ENCODE assay signal across 27 cellular contexts in genomic region chr1:52673513-52673912, GRCh38. TPM values are rescaled to one million over a fixed set of nuclear protein-coding genes. Genes with fewer than 3 reads are reported as not detected.
DNase-seq lines count a peak whose midpoint lies in the region; ATAC-seq, FAIRE-seq and TF ChIP-seq lines count a peak whose summit lies in the region.
"Had no signal": no experiment of that assay in that cellular context is flagged by ENCODE, and none has a peak within 500 bp of the region (broad histone marks: within the 10 kb centered on the region; RNA-seq: fewer than 3 reads in every experiment).

No MANE protein-coding gene starts in this region.

- H3K36me3 ChIP-seq in HepG2 (replicated peaks in 1 of 2; ENCODE audit: control insufficient read depth in 1 of 2, insufficient read depth in 2 of 2, low read length in 2 of 2) (no peaks in the 10 kb centered on the region), right lobe of liver (no peaks in the 10 kb centered on the region), gastrocnemius medialis (no peaks in the 10 kb centered on the region)
- H3K36me3 ChIP-seq: MG63 had no signal

- H3K9me3 Mint-ChIP-seq in activated T-helper 17 cell treated with anti-CD3 and anti-CD28 coated beads, Interleukin-2, amount 50 U/mL, for 72 hours: no peaks in the 10 kb centered on the region
- H3K9me3 Mint-ChIP-seq: CD8-positive, alpha-beta memory T cell had no signal

- 86% methylated on average over 4 of the region's 4 CpGs for WGBS in HepG2 (ENCODE audit: low lambda C conversion rate)
- WGBS in right lobe of liver (ENCODE audit: insufficient coverage, low coverage, low lambda C conversion rate, missing lambda C conversion rate): 98% methylated on average over 4 of the region's 4 CpGs

- CTCF ChIA-PET in HepG2 (lab: Yijun Ruan, JAX; ENCODE audit: low intra/inter-chr PET ratio, low total read pairs): no interaction called here

- TF ChIP-seq RAD21 in HepG2 (CRISPR knock-in tag; IDR thresholded peaks at IDR 0.05): no peak

- no peak for DNase-seq in HepG2 (ENCODE audit: low spot score)
- DNase-seq in right lobe of liver: no peak
- DNase-seq in gastrocnemius medialis: no peak
- no peak for DNase-seq in DMS153 treated with DMSO at 0.1 percent for 48 hours (lab: John Stamatoyannopoulos, UW; ENCODE audit: unreplicated experiment)
- DNase-seq in NCI-H2196 (lab: John Stamatoyannopoulos, UW; ENCODE audit: unreplicated experiment): no peak
- DNase-seq: CD8-positive, alpha-beta memory T cell; DMS 273 treated with DMSO at 0.1 percent for 48 hours; DND-41; Kasumi-1; NCI-H1105 treated with DMSO at 0.1 percent for 48 hours; NCI-H2029; NCI-H446 treated with DMSO at 0.1 percent for 48 hours; NCI-H526; NCI-H82; NK-92 treated with Interleukin-12 subunit alpha and Interleukin-12 subunit beta, amount 100 ng/mL, for 24 hours; PC-9; SHP77 had no signal

- TF ChIP-seq POLR2A in HepG2 (IDR thresholded peaks at IDR 0.05; ENCODE audit: insufficient read depth in 1 of 2, low read depth in 2 of 2, low read length in 2 of 2) (no peak), right lobe of liver (IDR thresholded peaks at IDR 0.05) (no peak), gastrocnemius medialis (IDR thresholded peaks at IDR 0.05) (no peak)

- H2AFZ ChIP-seq in HepG2 (ENCODE audit: low read length): no peak overlapping the region
- H2AFZ ChIP-seq: PC-9 had no signal

- H3K27me3 Mint-ChIP-seq in activated T-helper 17 cell treated with anti-CD3 and anti-CD28 coated beads, Interleukin-2, amount 50 U/mL, for 72 hours: no peaks in the 10 kb centered on the region

- H3K79me2 ChIP-seq in HepG2 (ENCODE audit: insufficient read depth, low read length): no peaks in the 10 kb centered on the region

- ATAC-seq in HepG2: no peak
- ATAC-seq in right lobe of liver: no peak
- ATAC-seq in activated T-helper 17 cell treated with anti-CD3 and anti-CD28 coated beads, Interleukin-2, amount 50 U/mL, for 72 hours (replicated peaks): no peak
- no peak for ATAC-seq in gastrocnemius medialis
- ATAC-seq in GM18498 (IDR thresholded peaks at IDR 0.05; ENCODE audit: unreplicated experiment): no peak

- H3K9ac ChIP-seq in HepG2 (ENCODE audit: insufficient read depth, low read depth, low read length): no peak overlapping the region

- H3K4me1 Mint-ChIP-seq in activated T-helper 17 cell treated with anti-CD3 and anti-CD28 coated beads, Interleukin-2, amount 50 U/mL, for 72 hours: no peaks in the 10 kb centered on the region

- TF ChIP-seq EP300 in HepG2 (IDR thresholded peaks at IDR 0.05; ENCODE audit: low read depth in 2 of 2, low read length in 2 of 2) (no peak), HepG2 (CRISPR knock-in tag; IDR thresholded peaks at IDR 0.05; ENCODE audit: borderline replicate concordance) (no peak)

- FAIRE-seq in HepG2 (lab: Jason Lieb, UNC): no peak
- FAIRE-seq: A204.1, GM12892, H54 had no signal

- no peaks in the 10 kb centered on the region; a peak in 1 of 5 replicates for H3K27me3 ChIP-seq in HepG2 (ENCODE audit: control insufficient read depth in 1 of 2, insufficient read depth in 2 of 2, low read length in 2 of 2)
- H3K27me3 ChIP-seq in right lobe of liver: no peaks in the 10 kb centered on the region
- no peaks in the 10 kb centered on the region for H3K27me3 ChIP-seq in gastrocnemius medialis
- H3K27me3 ChIP-seq: MG63 had no signal

- no peak overlapping the region for H3K4me3 Mint-ChIP-seq in activated T-helper 17 cell treated with anti-CD3 and anti-CD28 coated beads, Interleukin-2, amount 50 U/mL, for 72 hours
- H3K4me3 Mint-ChIP-seq: CD8-positive, alpha-beta memory T cell had no signal

- in situ Hi-C loops in HepG2 (cut with HindIII; ENCODE audit: extremely low pct_ligation_motif_present, low pct_unique_long_range_greater_than_20kb) (no loop called here), gastrocnemius medialis (cut with MboI; ENCODE audit: low sequenced_read_pairs in 4 of 4) (loop anchor here in 1 of 4 donors (25.0 kb wide), 1 partner anchor 536 kb away; the partner anchor contains the start of gene ZFYVE9)

- BruUV-seq in HepG2 (replicated peaks; lab: Mats Ljungman, UMichigan): no TSS peak

- H3K4me3 ChIP-seq in HepG2 (replicated peaks in 1 of 3; ENCODE audit: insufficient read depth in 1 of 3, low read depth in 2 of 3, low read length in 3 of 3) (no peak overlapping the region), right lobe of liver (no peak overlapping the region), gastrocnemius medialis (no peak overlapping the region)
- H3K4me3 ChIP-seq: MG63, PC-9 had no signal

- peaks cover 14% of the 10 kb centered on the region; the same call in 1 of the 2 replicates for H3K4me1 ChIP-seq in HepG2 (ENCODE audit: insufficient read depth, low read length)
- peaks cover 0 to 26% (median 9%) of the 10 kb centered on the region in 4 donors for H3K4me1 ChIP-seq in right lobe of liver
- H3K4me1 ChIP-seq in gastrocnemius medialis: peaks cover 30 to 64% of the 10 kb centered on the region in 2 donors

- intact Hi-C loops in HepG2 (cut with micrococcal nuclease; ENCODE audit: unreplicated experiment): no loop called here
- intact Hi-C loops in right lobe of liver (cut with DNase I): no loop called here
- intact Hi-C loops in gastrocnemius medialis (cut with DNase I; ENCODE audit: low total_unique reads): no loop called here

- POLR2A ChIA-PET in HepG2 (lab: Yijun Ruan, JAX): no interaction called here

- no peak overlapping the region for H3K27ac ChIP-seq in HepG2 (ENCODE audit: extremely low read length, insufficient read depth, low read length)
- H3K27ac ChIP-seq in right lobe of liver: no peak overlapping the region
- peak overlapping the region; percentile 19 to 90 (median 88) for H3K27ac ChIP-seq in gastrocnemius medialis
- H3K27ac ChIP-seq: C4-2B, HL-60, PC-9 had no signal

- no peaks in the 10 kb centered on the region for H4K20me1 ChIP-seq in HepG2 (ENCODE audit: insufficient read depth, low read length)

- peak overlapping the region; percentile 83 for H3K27ac Mint-ChIP-seq in activated T-helper 17 cell treated with anti-CD3 and anti-CD28 coated beads, Interleukin-2, amount 50 U/mL, for 72 hours

- no peak for TF ChIP-seq CTCF in HepG2 (CRISPR knock-in tag; IDR thresholded peaks at IDR 0.05)
- TF ChIP-seq CTCF in right lobe of liver (IDR thresholded peaks at IDR 0.05): no peak
- TF ChIP-seq CTCF in gastrocnemius medialis (IDR thresholded peaks at IDR 0.05 in 4 of 5, conservative IDR thresholded peaks at IDR 0.05 in 1 of 5): no peak

- H3K36me3 Mint-ChIP-seq in activated T-helper 17 cell treated with anti-CD3 and anti-CD28 coated beads, Interleukin-2, amount 50 U/mL, for 72 hours (ENCODE audit: low read depth): peaks cover 12% of the 10 kb centered on the region

- no peaks in the 10 kb centered on the region for H3K9me3 ChIP-seq in HepG2 (ENCODE audit: low read length)
- H3K9me3 ChIP-seq in right lobe of liver: no peaks in the 10 kb centered on the region
- H3K9me3 ChIP-seq in gastrocnemius medialis: no peaks in the 10 kb centered on the region
- H3K9me3 ChIP-seq: MG63 had no signal

- no peak overlapping the region for H3K4me2 ChIP-seq in HepG2 (ENCODE audit: low read depth, low read length)

RNA-seq across cellular contexts. Expression of gene COA7, which starts 24.6 kb away (rescaled TPM):
- total RNA-seq in HepG2 (2016; rRNA removed; fragmentation: Illumina TruSeq; extraction: Trizol): 30.4 and 60.7 TPM in 2 replicates
- 7.9 and 8.2 TPM in 2 replicates for total RNA-seq in HepG2 (2016; cell fraction: cytosol; rRNA removed; fragmentation: Illumina TruSeq; extraction: Trizol; ENCODE audit: low read depth)
- 35.7 and 61.3 TPM in 2 replicates for total RNA-seq in HepG2 (2016; cell fraction: insoluble cytoplasmic fraction; rRNA removed; fragmentation: Illumina TruSeq; extraction: Trizol)
- total RNA-seq in HepG2 (2016; cell fraction: membrane; rRNA removed; fragmentation: Illumina TruSeq; extraction: Trizol): 21.1 and 21.8 TPM in 2 replicates
- total RNA-seq in HepG2 (2016; cell fraction: nucleus; rRNA removed; fragmentation: Illumina TruSeq; extraction: Trizol): 11.9 and 13.9 TPM in 2 replicates
- polyA plus RNA-seq in HepG2 (2011; rRNA removed): 12.3 and 13.7 TPM in 2 replicates
- polyA plus RNA-seq in HepG2 (2011; cell fraction: cytosol; rRNA removed): 14.4 and 15.5 TPM in 2 replicates
- polyA plus RNA-seq in HepG2 (2011; cell fraction: nucleus; rRNA removed): 3.6 and 5.4 TPM in 2 replicates
- polyA plus RNA-seq in HepG2 (2012): 23.9 and 27.0 TPM in 2 replicates
- 6.2 and 6.5 TPM in 2 replicates for polyA plus RNA-seq in HepG2 (2016; cell fraction: cytosol; fragmentation: Illumina TruSeq; extraction: Trizol; ENCODE audit: low read depth)
- polyA plus RNA-seq in HepG2 (2016; cell fraction: insoluble cytoplasmic fraction; fragmentation: Illumina TruSeq; extraction: Trizol; ENCODE audit: low read depth): 52.4 and 54.7 TPM in 2 replicates
- 13.1 and 13.3 TPM in 2 replicates for polyA plus RNA-seq in HepG2 (2016; cell fraction: membrane; fragmentation: Illumina TruSeq; extraction: Trizol; ENCODE audit: low read depth)
- 24.3 and 25.2 TPM in 2 replicates for polyA plus RNA-seq in HepG2 (2016; cell fraction: nucleus; fragmentation: Illumina TruSeq; extraction: Trizol; ENCODE audit: insufficient read depth, low read depth)
- polyA minus RNA-seq in HepG2 (2011; rRNA and poly(A)+ RNA removed; ENCODE audit: low replicate concordance): 20.8 and 60.9 TPM in 2 replicates
- 6.9 and 10.1 TPM in 2 replicates for polyA minus RNA-seq in HepG2 (2011; cell fraction: cytosol; rRNA and poly(A)+ RNA removed)
- polyA minus RNA-seq in HepG2 (2011; cell fraction: nucleus; rRNA and poly(A)+ RNA removed): 4.2 and 6.1 TPM in 2 replicates
- 10 to 100 TPM; 13.6 to 17.8 (median 15.8) TPM for total RNA-seq in right lobe of liver
- 10 to 100 TPM; 13.7 to 32.8 TPM for total RNA-seq in activated T-helper 17 cell treated with anti-CD3 and anti-CD28 coated beads, Interleukin-2, amount 50 U/mL, for 72 hours
- 10 to 100 TPM; 18.7 to 22.3 (median 20.1) TPM for total RNA-seq in gastrocnemius medialis

RNA-seq across cellular contexts. Expression of gene SHISAL2A, which starts 40.5 kb away (rescaled TPM):
- not detected in 2 replicates for total RNA-seq in HepG2 (2016; rRNA removed; fragmentation: Illumina TruSeq; extraction: Trizol)
- total RNA-seq in HepG2 (2016; cell fraction: cytosol; rRNA removed; fragmentation: Illumina TruSeq; extraction: Trizol; ENCODE audit: low read depth): not detected in 2 replicates
- not detected in 2 replicates for total RNA-seq in HepG2 (2016; cell fraction: insoluble cytoplasmic fraction; rRNA removed; fragmentation: Illumina TruSeq; extraction: Trizol)
- total RNA-seq in HepG2 (2016; cell fraction: membrane; rRNA removed; fragmentation: Illumina TruSeq; extraction: Trizol): not detected in 2 replicates
- total RNA-seq in HepG2 (2016; cell fraction: nucleus; rRNA removed; fragmentation: Illumina TruSeq; extraction: Trizol): not detected in 2 replicates
- polyA plus RNA-seq in HepG2 (2011; rRNA removed): not detected in 2 replicates
- not detected in 2 replicates for polyA plus RNA-seq in HepG2 (2011; cell fraction: cytosol; rRNA removed)
- not detected in 2 replicates for polyA plus RNA-seq in HepG2 (2011; cell fraction: nucleus; rRNA removed)
- polyA plus RNA-seq in HepG2 (2012): not detected in 2 replicates
- polyA plus RNA-seq in HepG2 (2016; cell fraction: cytosol; fragmentation: Illumina TruSeq; extraction: Trizol; ENCODE audit: low read depth): not detected in 2 replicates
- polyA plus RNA-seq in HepG2 (2016; cell fraction: insoluble cytoplasmic fraction; fragmentation: Illumina TruSeq; extraction: Trizol; ENCODE audit: low read depth): not detected in 2 replicates
- polyA plus RNA-seq in HepG2 (2016; cell fraction: membrane; fragmentation: Illumina TruSeq; extraction: Trizol; ENCODE audit: low read depth): not detected in 2 replicates
- polyA plus RNA-seq in HepG2 (2016; cell fraction: nucleus; fragmentation: Illumina TruSeq; extraction: Trizol; ENCODE audit: insufficient read depth, low read depth): not detected in 2 replicates
- polyA minus RNA-seq in HepG2 (2011; rRNA and poly(A)+ RNA removed; ENCODE audit: low replicate concordance): not detected in 2 replicates
- polyA minus RNA-seq in HepG2 (2011; cell fraction: cytosol; rRNA and poly(A)+ RNA removed): not detected in 2 replicates
- not detected in 2 replicates for polyA minus RNA-seq in HepG2 (2011; cell fraction: nucleus; rRNA and poly(A)+ RNA removed)
- total RNA-seq in right lobe of liver: not detected
- 1 to 10 TPM; 7.1 to 8.9 TPM for total RNA-seq in activated T-helper 17 cell treated with anti-CD3 and anti-CD28 coated beads, Interleukin-2, amount 50 U/mL, for 72 hours
- under 1 TPM in 2 of 4 donors, not detected in 2; 0.33 to 0.41 TPM for total RNA-seq in gastrocnemius medialis
- total RNA-seq: PC-9, RPMI7951 had no signal
- polyA plus RNA-seq: AG04450 had no signal

RNA-seq across cellular contexts. Expression of gene ZYG11B, which starts 52.7 kb away (rescaled TPM):
- total RNA-seq in HepG2 (2016; rRNA removed; fragmentation: Illumina TruSeq; extraction: Trizol) (17.9 and 28.1 TPM in 2 replicates), right lobe of liver (10 to 100 TPM; 17.7 to 39.2 (median 30.9) TPM), gastrocnemius medialis (100 to 1,000 TPM; 136 to 248 (median 194) TPM)
- total RNA-seq in HepG2 (2016; cell fraction: cytosol; rRNA removed; fragmentation: Illumina TruSeq; extraction: Trizol; ENCODE audit: low read depth): 2.2 and 2.5 TPM in 2 replicates
- 18.2 and 27.0 TPM in 2 replicates for total RNA-seq in HepG2 (2016; cell fraction: insoluble cytoplasmic fraction; rRNA removed; fragmentation: Illumina TruSeq; extraction: Trizol)
- total RNA-seq in HepG2 (2016; cell fraction: membrane; rRNA removed; fragmentation: Illumina TruSeq; extraction: Trizol): 8.1 and 8.3 TPM in 2 replicates
- total RNA-seq in HepG2 (2016; cell fraction: nucleus; rRNA removed; fragmentation: Illumina TruSeq; extraction: Trizol): 17.9 and 18.0 TPM in 2 replicates
- 6.4 and 6.9 TPM in 2 replicates for polyA plus RNA-seq in HepG2 (2011; rRNA removed)
- polyA plus RNA-seq in HepG2 (2011; cell fraction: cytosol; rRNA removed): 3.3 and 4.9 TPM in 2 replicates
- 3.6 and 4.2 TPM in 2 replicates for polyA plus RNA-seq in HepG2 (2011; cell fraction: nucleus; rRNA removed)
- 3.8 and 5.0 TPM in 2 replicates for polyA plus RNA-seq in HepG2 (2012)
- 0.28 and 0.43 TPM in 2 replicates for polyA plus RNA-seq in HepG2 (2016; cell fraction: cytosol; fragmentation: Illumina TruSeq; extraction: Trizol; ENCODE audit: low read depth)
- polyA plus RNA-seq in HepG2 (2016; cell fraction: insoluble cytoplasmic fraction; fragmentation: Illumina TruSeq; extraction: Trizol; ENCODE audit: low read depth): 9.8 and 10.7 TPM in 2 replicates
- polyA plus RNA-seq in HepG2 (2016; cell fraction: membrane; fragmentation: Illumina TruSeq; extraction: Trizol; ENCODE audit: low read depth): 1.7 and 1.8 TPM in 2 replicates
- polyA plus RNA-seq in HepG2 (2016; cell fraction: nucleus; fragmentation: Illumina TruSeq; extraction: Trizol; ENCODE audit: insufficient read depth, low read depth): 8.2 and 8.3 TPM in 2 replicates
- 23.6 and 31.5 TPM in 2 replicates for polyA minus RNA-seq in HepG2 (2011; rRNA and poly(A)+ RNA removed; ENCODE audit: low replicate concordance)
- polyA minus RNA-seq in HepG2 (2011; cell fraction: cytosol; rRNA and poly(A)+ RNA removed): 10.2 and 11.1 TPM in 2 replicates
- polyA minus RNA-seq in HepG2 (2011; cell fraction: nucleus; rRNA and poly(A)+ RNA removed): 26.4 and 34.1 TPM in 2 replicates
- 10 to 100 TPM; 10.0 to 12.7 TPM for total RNA-seq in activated T-helper 17 cell treated with anti-CD3 and anti-CD28 coated beads, Interleukin-2, amount 50 U/mL, for 72 hours

Comparison
In these comparisons a context has a peak if more than half of its experiments do, and no peak if none do; other contexts are left out.
1. H3K27ac ChIP-seq: peak in gastrocnemius medialis (4 of 4); none in HepG2 (single experiment) and right lobe of liver (0 of 3).